Comparison of ENCODE assay signal across 16 cellular contexts in genomic region chr17:66746736-66747135, GRCh38.
A peak's percentile ranks its signal among the peaks of the same experiment; 100 is the strongest.
DNase-seq lines count a peak whose midpoint lies in the region; ATAC-seq and TF ChIP-seq lines count a peak whose summit lies in the region.
"Had no signal": no experiment of that assay in that cellular context is flagged by ENCODE, and none has a peak within 500 bp of the region (broad histone marks: within the 10 kb centered on the region; RNA-seq: fewer than 3 reads in every experiment).

No MANE protein-coding gene starts in this region.

- no peaks in the 10 kb centered on the region for H3K4me1 Mint-ChIP-seq in activated T-cell treated with anti-CD3 and anti-CD28 coated beads, Interleukin-2, amount 50 U/mL, for 72 hours (ENCODE audit: low read depth)
- H3K4me1 Mint-ChIP-seq: CD4-positive, CD25-positive, alpha-beta regulatory T cell had no signal

- no peak overlapping the region for H3K4me3 ChIP-seq in fibroblast of mammary gland (ENCODE audit: control insufficient read depth, low read depth, low read length)
- no peak overlapping the region for H3K4me3 ChIP-seq in osteoblast (ENCODE audit: insufficient read depth, low read length)
- H3K4me3 ChIP-seq in thyroid gland (replicated peaks in 1 of 3), result no peak overlapping the region
- H3K4me3 ChIP-seq: BLaER1 treated with 17β-estradiol and CSF1 and Interleukin-3, amounts not matched to agents 10 nM and 100 nM; GM12878; HAP-1 had no signal

- no peak overlapping the region for H3K27ac Mint-ChIP-seq in activated T-cell treated with anti-CD3 and anti-CD28 coated beads, Interleukin-2, amount 50 U/mL, for 72 hours
- H3K27ac Mint-ChIP-seq: CD4-positive, CD25-positive, alpha-beta regulatory T cell had no signal

- H3K27me3 Mint-ChIP-seq in activated T-cell treated with anti-CD3 and anti-CD28 coated beads, Interleukin-2, amount 50 U/mL, for 72 hours (ENCODE audit: low read depth), result no peaks in the 10 kb centered on the region
- H3K27me3 Mint-ChIP-seq: CD4-positive, CD25-positive, alpha-beta regulatory T cell had no signal

- intact Hi-C loops in thyroid gland (cut with DNase I), result no loop called here

- 52 to 56% methylated on average over 5 of the region's 5 CpGs for WGBS in thyroid gland, 2 donors

- H3K36me3 ChIP-seq in osteoblast (ENCODE audit: insufficient read depth, low read length) (peaks cover 47% of the 10 kb centered on the region), thyroid gland (no peaks in the 10 kb centered on the region)
- H3K36me3 ChIP-seq: HAP-1 had no signal

- DNase-seq in NCI-H82 (lab: John Stamatoyannopoulos, UW) (peak; percentile 15), NCI-H82 treated with DMSO at 0.1 percent for 48 hours (lab: John Stamatoyannopoulos, UW; ENCODE audit: unreplicated experiment) (no peak), fibroblast of mammary gland (ENCODE audit: low read depth) (peak; percentile 33), osteoblast (ENCODE audit: insufficient read length, low spot score, missing footprints) (peak; percentile 48), thyroid gland (peak; percentile 18 to 43), DMS79 (lab: John Stamatoyannopoulos, UW) (no peak)
- DNase-seq in activated T-cell treated with anti-CD3 and anti-CD28 coated beads, Interleukin-2, amount 50 U/mL, for 72 hours, result no peak
- DNase-seq: 8988T; ACHN; CD4-positive, CD25-positive, alpha-beta regulatory T cell; DMS53 had no signal

- H3K9me3 ChIP-seq in osteoblast (ENCODE audit: low read depth, low read length) (no peaks in the 10 kb centered on the region), thyroid gland (no peaks in the 10 kb centered on the region)
- H3K9me3 ChIP-seq: BLaER1 treated with 17β-estradiol and CSF1 and Interleukin-3, amounts not matched to agents 10 nM and 100 nM; HAP-1 had no signal

- no peaks in the 10 kb centered on the region for H3K79me2 ChIP-seq in osteoblast (ENCODE audit: insufficient read depth, low read length)

- TF ChIP-seq POLR2A in thyroid gland (IDR thresholded peaks at IDR 0.05), result no peak

- ATAC-seq in activated T-cell treated with anti-CD3 and anti-CD28 coated beads, Interleukin-2, amount 50 U/mL, for 72 hours (replicated peaks in 1 of 2), result no peak
- no peak for ATAC-seq in GM18873 (IDR thresholded peaks at IDR 0.05; ENCODE audit: low FRiP score, unreplicated experiment)
- ATAC-seq: GM12878 had no signal

- no peaks in the 10 kb centered on the region for H3K9me3 Mint-ChIP-seq in activated T-cell treated with anti-CD3 and anti-CD28 coated beads, Interleukin-2, amount 50 U/mL, for 72 hours
- H3K9me3 Mint-ChIP-seq: CD4-positive, CD25-positive, alpha-beta regulatory T cell had no signal

- H4K20me1 ChIP-seq in osteoblast (ENCODE audit: insufficient read depth, low read length), result peaks cover 4% of the 10 kb centered on the region

- peaks cover 2 to 17% of the 10 kb centered on the region in 2 donors for H3K36me3 Mint-ChIP-seq in activated T-cell treated with anti-CD3 and anti-CD28 coated beads, Interleukin-2, amount 50 U/mL, for 72 hours (ENCODE audit: insufficient read depth in 2 of 2)

- H3K27ac ChIP-seq in osteoblast (ENCODE audit: low read depth, low read length), result peak overlapping the region; percentile 76
- peak overlapping the region in 1 of 3 donors; percentile 16 for H3K27ac ChIP-seq in thyroid gland
- H3K27ac ChIP-seq: BLaER1 treated with 17β-estradiol and CSF1 and Interleukin-3, amounts not matched to agents 10 nM and 100 nM; HL-60 had no signal

- H3K27me3 ChIP-seq in osteoblast (ENCODE audit: insufficient read depth, low read length), result no peaks in the 10 kb centered on the region
- no peaks in the 10 kb centered on the region for H3K27me3 ChIP-seq in thyroid gland
- H3K27me3 ChIP-seq: BLaER1 treated with 17β-estradiol and CSF1 and Interleukin-3, amounts not matched to agents 10 nM and 100 nM had no signal

- H2AFZ ChIP-seq in osteoblast (ENCODE audit: low read length), result no peak overlapping the region

- H3K4me1 ChIP-seq in osteoblast (ENCODE audit: insufficient read depth, low read length) (peaks cover 20% of the 10 kb centered on the region), thyroid gland (no peaks in the 10 kb centered on the region)
- H3K4me1 ChIP-seq: HAP-1 had no signal

- H3K4me3 Mint-ChIP-seq in activated T-cell treated with anti-CD3 and anti-CD28 coated beads, Interleukin-2, amount 50 U/mL, for 72 hours, result no peak overlapping the region
- H3K4me3 Mint-ChIP-seq: CD4-positive, CD25-positive, alpha-beta regulatory T cell had no signal

- no peak for TF ChIP-seq CTCF in fibroblast of mammary gland (conservative IDR thresholded peaks at IDR 0.05; ENCODE audit: control insufficient read depth, insufficient read depth, low read depth, low read length)
- TF ChIP-seq CTCF in osteoblast (IDR thresholded peaks at IDR 0.05; ENCODE audit: extremely low read depth, low read depth, low read length), result no peak
- TF ChIP-seq CTCF in thyroid gland (IDR thresholded peaks at IDR 0.05), result no peak

- no peak overlapping the region for H3K4me2 ChIP-seq in osteoblast (ENCODE audit: insufficient read depth, low read length)
- H3K4me2 ChIP-seq: BLaER1 treated with 17β-estradiol and CSF1 and Interleukin-3, amounts not matched to agents 10 nM and 100 nM had no signal

Comparison
In these comparisons a context has a peak if more than half of its experiments do, and no peak if none do; other contexts are left out.
1. DNase-seq: peak in NCI-H82 (single experiment), fibroblast of mammary gland (single experiment), osteoblast (single experiment) and thyroid gland (2 of 2); none in NCI-H82 treated with DMSO at 0.1 percent for 48 hours (single experiment), activated T-cell treated with anti-CD3 and anti-CD28 coated beads, Interleukin-2, amount 50 U/mL, for 72 hours (0 of 2) and DMS79 (single experiment).